Comparison of ENCODE assay signal across 8 cellular contexts in the genomic region with DNA sequence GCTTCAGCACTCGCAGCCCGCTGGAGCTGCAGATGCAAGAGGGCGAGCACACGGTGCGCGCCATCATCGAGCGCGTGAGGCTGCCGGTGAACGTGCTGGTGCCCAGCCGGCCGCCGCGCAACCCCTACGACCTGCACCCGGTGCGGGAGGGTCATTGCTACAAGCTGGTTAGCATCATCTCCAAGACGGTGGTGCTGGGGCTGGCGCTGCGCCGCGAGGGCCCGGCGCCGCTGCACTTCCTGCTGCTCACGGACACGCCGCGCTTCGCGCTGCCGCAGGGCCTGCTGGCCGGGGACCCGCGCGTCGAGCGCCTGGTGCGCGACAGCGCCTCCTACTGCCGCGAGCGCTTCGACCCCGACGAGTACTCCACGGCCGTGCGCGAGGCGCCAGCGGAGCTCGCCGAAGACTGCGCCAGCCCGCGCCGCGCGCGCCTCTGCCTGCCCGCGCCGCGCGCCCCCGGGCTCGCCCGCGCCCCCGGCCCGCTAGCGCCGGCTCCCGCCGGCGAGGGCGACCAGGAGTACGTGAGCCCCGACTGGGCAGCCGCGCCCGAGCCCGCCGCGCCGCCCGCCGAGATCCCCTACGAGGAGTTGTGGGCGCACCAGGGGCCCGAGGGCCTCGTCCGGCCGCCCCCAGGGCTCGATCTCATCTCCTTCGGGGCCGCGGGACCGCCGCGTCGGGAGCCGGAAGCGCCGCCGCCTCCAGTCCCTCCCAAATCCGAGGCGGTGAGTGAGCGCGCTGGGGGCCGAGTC. TPM values are rescaled to one million over a fixed set of nuclear protein-coding genes. Genes with fewer than 3 reads are reported as not detected.
DNase-seq lines count a peak whose midpoint lies in the region; ATAC-seq, FAIRE-seq and TF ChIP-seq lines count a peak whose summit lies in the region.

No MANE protein-coding gene starts in this region.

- FAIRE-seq in GM19239 (lab: Jason Lieb, UNC), result no peak

- WGBS in right lobe of liver (ENCODE audit: insufficient coverage, low coverage, low lambda C conversion rate, missing lambda C conversion rate), result 2% methylated on average over 27 of the region's 114 CpGs

- H3K27ac ChIP-seq in right lobe of liver, result no peak overlapping the region

- H3K4me1 ChIP-seq in right lobe of liver, result peaks cover 0 to 3% (median 0%) of the 10 kb centered on the region in 4 donors

- H3K9me3 ChIP-seq in right lobe of liver, result no peaks in the 10 kb centered on the region

- TF ChIP-seq POLR2A in right lobe of liver (IDR thresholded peaks at IDR 0.05), result no peak

- DNase-seq in AG09319 (ENCODE audit: extremely low read depth, low read depth) (peak; percentile 60), GM19239 (ENCODE audit: insufficient read length, low spot score) (peak; percentile 99), HPDE6-E6E7 (ENCODE audit: extremely low spot score) (peak; percentile 69), choroid plexus epithelial cell (ENCODE audit: low read depth) (peak; percentile 88), right lobe of liver (peak; percentile 80 to 87 (median 86)), NCI-H510A treated with DMSO at 0.1 percent for 48 hours (lab: John Stamatoyannopoulos, UW) (no peak)
- peak; percentile 63 for DNase-seq in activated CD4-positive, CD25-positive, alpha-beta regulatory T cell treated with anti-CD3 and anti-CD28 coated beads, Interleukin-2, amount 50 U/mL, for 16 hours (ENCODE audit: low read depth, low spot score)
- DNase-seq in stimulated activated CD4-positive, alpha-beta T cell treated with anti-CD3 and anti-CD28 coated beads, TNF-alpha, amount 100 ng/mL, for 1 hour (ENCODE audit: low read depth in 3 of 3, low spot score in 1 of 3), result peak; percentile 54 to 79 (median 72)

- peak; percentile 50 for TF ChIP-seq CTCF in AG09319 (IDR thresholded peaks at IDR 0.05; ENCODE audit: low read depth, low read length)
- peak; percentile 52 for TF ChIP-seq CTCF in choroid plexus epithelial cell (conservative IDR thresholded peaks at IDR 0.05; ENCODE audit: low read depth, low read length)
- peak; percentile 51 to 76 (median 60) for TF ChIP-seq CTCF in right lobe of liver (IDR thresholded peaks at IDR 0.05)

- no peaks in the 10 kb centered on the region for H3K27me3 ChIP-seq in right lobe of liver

- intact Hi-C loops in right lobe of liver (cut with DNase I), result no loop called here

- ATAC-seq in right lobe of liver, result peak; percentile 85 to 96 (median 90)

- H3K36me3 ChIP-seq in right lobe of liver, result no peaks in the 10 kb centered on the region

- H3K4me3 ChIP-seq in choroid plexus epithelial cell (ENCODE audit: low read depth, low read length), result peak overlapping the region; percentile 61
- H3K4me3 ChIP-seq in right lobe of liver, result peak overlapping the region; percentile 28 to 49 (median 38)

RNA-seq across cellular contexts. Expression of a gene that starts 11.8 kb away (rescaled TPM):
- total RNA-seq in right lobe of liver, result under 1 TPM in 5 of 6 experiments, not detected in 1; 0.11 to 0.34 (median 0.20) TPM

RNA-seq across cellular contexts. Expression of a gene that starts 59.7 kb away (rescaled TPM):
- 100 to 1,000 TPM; 115 to 246 (median 160) TPM for total RNA-seq in right lobe of liver
